8 cellular contexts compared by ENCODE assay signal in genomic region chr14:99602054-99602787, GRCh38. TPM values are rescaled to one million over a fixed set of nuclear protein-coding genes. Genes with fewer than 3 reads are reported as not detected.
DNase-seq lines count a peak whose midpoint lies in the region; ATAC-seq and TF ChIP-seq lines count a peak whose summit lies in the region.

No MANE protein-coding gene starts in this region.

- no peak for ATAC-seq in psoas muscle

- 49 to 61% (median 57%) methylated on average over 18 of the region's 18 CpGs for WGBS in psoas muscle, 3 donors

- H3K4me1 ChIP-seq in fibroblast of lung (ENCODE audit: control insufficient read depth, extremely low read depth, insufficient read depth, low read length) = peaks cover 3% of the 10 kb centered on the region
- H3K4me1 ChIP-seq in psoas muscle = peaks cover 18% of the 10 kb centered on the region

- H3K36me3 ChIP-seq in H7 (replicated peaks; ENCODE audit: control insufficient read depth, insufficient read depth, low read length) (no peaks in the 10 kb centered on the region), fibroblast of lung (ENCODE audit: control insufficient read depth, insufficient read depth, low read length) (no peaks in the 10 kb centered on the region), psoas muscle (ENCODE audit: insufficient read depth in 1 of 2, low read depth in 1 of 2) (no peaks in the 10 kb centered on the region)

- peak overlapping the region; percentile 90 for H3K4me2 ChIP-seq in fibroblast of lung (ENCODE audit: extremely low read depth, insufficient read depth, low read length)

- H3K79me2 ChIP-seq in fibroblast of lung (ENCODE audit: control insufficient read depth, insufficient read depth, low read length) = peaks cover 43% of the 10 kb centered on the region

- no peak overlapping the region for H3K9ac ChIP-seq in fibroblast of lung (ENCODE audit: insufficient read depth, low read length)

- H3K4me3 ChIP-seq in H7 (ENCODE audit: insufficient read depth, low read depth, low read length) (peak overlapping the region; percentile 64), fibroblast of lung (replicated peaks in 1 of 4; ENCODE audit: control extremely low read depth in 1 of 4, insufficient read depth in 1 of 4, low read depth in 3 of 4, low read length in 4 of 4) (peak overlapping the region; percentile 32 to 56 (median 46)), psoas muscle (peak overlapping the region; percentile 68)

- DNase-seq in H7 (peak; percentile 56), RKO (ENCODE audit: low spot score) (peak; percentile 60), fibroblast of lung (ENCODE audit: low read depth in 2 of 2) (peak in 1 of 2 donors; percentile 43), psoas muscle (no peak), HCEC 1CT (no peak), NCI-H526 treated with DMSO at 0.1 percent for 48 hours (lab: John Stamatoyannopoulos, UW) (no peak), NCI-H146 (lab: John Stamatoyannopoulos, UW) (no peak), D341Med (ENCODE audit: low spot score) (no peak)

- H3K27ac ChIP-seq in fibroblast of lung (ENCODE audit: insufficient read depth, low read length) (peak overlapping the region; percentile 44), psoas muscle (no peak overlapping the region)

- H3K27me3 ChIP-seq in H7 (ENCODE audit: control insufficient read depth, insufficient read depth, low read length) = peaks cover 23% of the 10 kb centered on the region
- H3K27me3 ChIP-seq in fibroblast of lung (ENCODE audit: control insufficient read depth, insufficient read depth, low read length) = no peaks in the 10 kb centered on the region
- no peaks in the 10 kb centered on the region for H3K27me3 ChIP-seq in psoas muscle (ENCODE audit: insufficient read depth in 3 of 3, low read length in 2 of 3)

- TF ChIP-seq CTCF in fibroblast of lung (conservative IDR thresholded peaks at IDR 0.05 in 1 of 2, IDR thresholded peaks at IDR 0.05 in 1 of 2; ENCODE audit: low read depth in 1 of 2, low read length in 2 of 2) = no peak
- no peak for TF ChIP-seq CTCF in psoas muscle (IDR thresholded peaks at IDR 0.05)

- intact Hi-C loops in psoas muscle (cut with DNase I) = no loop called here

- no peaks in the 10 kb centered on the region for H3K9me3 ChIP-seq in fibroblast of lung (ENCODE audit: control insufficient read depth, insufficient read depth, low read depth, low read length)
- H3K9me3 ChIP-seq in psoas muscle = no peaks in the 10 kb centered on the region

- no peaks in the 10 kb centered on the region for H4K20me1 ChIP-seq in fibroblast of lung (ENCODE audit: control insufficient read depth, extremely low read depth, insufficient read depth, low read length)

- H2AFZ ChIP-seq in fibroblast of lung (ENCODE audit: low read length) = no peak overlapping the region

RNA-seq across cellular contexts. Expression of gene CCDC85C, which starts 1.8 kb away (rescaled TPM):
- total RNA-seq in H7 (2014; rRNA removed; shearing (Covaris generic)) = 44.9 and 50.2 TPM in 2 replicates
- total RNA-seq in fibroblast of lung (2.6 and 9.6 TPM in 2 replicates), psoas muscle (10 to 100 TPM in 2 of 4 donors, 1 to 10 TPM in 2; 5.8 to 21.0 (median 9.9) TPM)
- polyA plus RNA-seq in fibroblast of lung (4.6 and 8.3 TPM in 2 replicates), psoas muscle (10 to 100 TPM in 1 of 3 donors, 1 to 10 TPM in 2; 1.8 to 10.8 (median 4.4) TPM)
- polyA plus RNA-seq in fibroblast of lung (2012) = 7.1 and 14.6 TPM in 2 replicates
- polyA minus RNA-seq in fibroblast of lung (ENCODE audit: low replicate concordance) = 10.7 and 17.9 TPM in 2 replicates

RNA-seq across cellular contexts. Expression of gene HHIPL1, which starts 42.7 kb away (rescaled TPM):
- 2.2 and 3.4 TPM in 2 replicates for total RNA-seq in H7 (2014; rRNA removed; shearing (Covaris generic))
- total RNA-seq in fibroblast of lung = 7.7 and 9.9 TPM in 2 replicates
- polyA plus RNA-seq in fibroblast of lung = 1.5 and 1.6 TPM in 2 replicates
- polyA plus RNA-seq in fibroblast of lung (2012) = 2.6 and 2.9 TPM in 2 replicates
- polyA minus RNA-seq in fibroblast of lung (ENCODE audit: low replicate concordance) = 2.4 and 2.7 TPM in 2 replicates
- under 1 TPM; 0.32 to 0.86 (median 0.62) TPM for total RNA-seq in psoas muscle
- under 1 TPM; 0.12 to 0.18 (median 0.17) TPM for polyA plus RNA-seq in psoas muscle

Comparison
In these comparisons a context has a peak if more than half of its experiments do, and no peak if none do; other contexts are left out.
1. DNase-seq: peak in H7 (single experiment) and RKO (single experiment); none in psoas muscle (0 of 2), HCEC 1CT (single experiment), NCI-H526 treated with DMSO at 0.1 percent for 48 hours (single experiment), NCI-H146 (single experiment) and D341Med (single experiment).
2. Peak in every context shown above with its lines, with median percentiles within 50 percentile points of each other: H3K4me3 ChIP-seq.